ENCODE assay signal across 25 cellular contexts in the genomic region with DNA sequence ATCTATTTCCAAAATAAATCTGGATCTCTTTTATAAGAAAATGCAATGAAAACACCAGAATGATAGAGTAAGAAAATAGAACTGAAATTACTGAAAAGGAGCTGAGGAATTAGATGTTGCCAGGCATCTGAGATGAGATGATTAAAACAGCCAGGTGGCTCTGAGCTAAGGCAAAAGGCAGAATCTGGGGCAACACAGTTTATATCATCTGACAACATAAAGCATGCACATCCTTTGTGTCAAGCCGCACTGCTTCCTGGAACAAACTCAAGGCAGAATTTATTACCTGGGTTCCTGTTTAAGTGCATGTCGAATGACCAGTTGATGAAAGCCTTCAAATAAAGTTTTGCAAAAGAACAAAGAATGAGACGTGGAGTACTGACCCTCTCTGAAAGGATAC.
A peak's percentile ranks its signal among the peaks of the same experiment; 100 is the strongest.
DNase-seq lines count a peak whose midpoint lies in the region; TF ChIP-seq lines count a peak whose summit lies in the region.
"Had no signal": no experiment of that assay in that cellular context is flagged by ENCODE, and none has a peak within 500 bp of the region (broad histone marks: within the 10 kb centered on the region; RNA-seq: fewer than 3 reads in every experiment).

No MANE protein-coding gene starts in this region.

- peaks cover 4% of the 10 kb centered on the region; the same call in 1 of the 2 replicates for H3F3A ChIP-seq in Loucy (ENCODE audit: low read depth)

- H2AFZ ChIP-seq in Loucy (ENCODE audit: low read length) = no peak overlapping the region

- peaks cover 28% of the 10 kb centered on the region for H3K79me2 ChIP-seq in Loucy (ENCODE audit: insufficient read depth, low read length)

- H3K36me3 ChIP-seq in Loucy (ENCODE audit: insufficient read depth, low read length) (no peaks in the 10 kb centered on the region), right atrium auricular region (no peaks in the 10 kb centered on the region)
- H3K36me3 ChIP-seq: breast epithelium had no signal

- H3K9ac ChIP-seq in Loucy (ENCODE audit: low read depth, low read length, poor library complexity, severe bottlenecking) = peak overlapping the region; percentile 88

- no peaks in the 10 kb centered on the region for H3K27me3 ChIP-seq in Loucy (ENCODE audit: insufficient read depth, low read length, poor library complexity, severe bottlenecking)
- peaks cover 0 to 4% of the 10 kb centered on the region in 2 donors for H3K27me3 ChIP-seq in right atrium auricular region

- H4K20me1 ChIP-seq in Loucy (ENCODE audit: insufficient read depth, low read length, poor library complexity, severe bottlenecking) = no peaks in the 10 kb centered on the region

- no peak for TF ChIP-seq CTCF in Loucy (conservative IDR thresholded peaks at IDR 0.05; ENCODE audit: low read length)
- TF ChIP-seq CTCF in right atrium auricular region (IDR thresholded peaks at IDR 0.05) = no peak

- H3K4me3 ChIP-seq in Loucy (ENCODE audit: low read length, poor library complexity, severe bottlenecking) (peak overlapping the region; percentile 78), right atrium auricular region (no peak overlapping the region)
- H3K4me3 ChIP-seq: breast epithelium had no signal

- H3K9me2 ChIP-seq in Loucy (replicated peaks; ENCODE audit: low read depth, low read length) = no peaks in the 10 kb centered on the region

- H3K4me1 ChIP-seq in Loucy (ENCODE audit: insufficient read depth, low read length, poor library complexity, severe bottlenecking) (peaks cover 82% of the 10 kb centered on the region), right atrium auricular region (no peaks in the 10 kb centered on the region)
- H3K4me1 ChIP-seq: breast epithelium had no signal

- DNase-seq in DMS153 treated with DMSO at 0.1 percent for 48 hours (lab: John Stamatoyannopoulos, UW; ENCODE audit: unreplicated experiment) (peak; percentile 94), NCI-H69 (lab: John Stamatoyannopoulos, UW) (peak; percentile 79), cerebellar cortex (ENCODE audit: low spot score) (peak; percentile 87), right atrium auricular region (ENCODE audit: low spot score) (no peak), OCI-M2 (lab: John Stamatoyannopoulos, UW; ENCODE audit: unreplicated experiment) (no peak)
- no peak for DNase-seq in activated CD4-positive, alpha-beta T cell treated with anti-CD3 and anti-CD28 coated beads, Interleukin-2, amount 50 U/mL, for 4 hours
- DNase-seq: activated CD4-positive, alpha-beta T cell treated with anti-CD3 and anti-CD28 coated beads, Interleukin-2, amount 10 ng/mL, durations not matched to agents 7 days and 5 days; activated gamma-delta T cell; activated naive CD8-positive, alpha-beta T cell treated with anti-CD3 and anti-CD28 coated beads for 36 hours; activated T-cell treated with anti-CD3 and anti-CD28 coated beads, Interleukin-2, amount 50 U/mL, for 4 hours; anterior cingulate cortex; DND-41; GOT3; HFFc6; immature natural killer cell; IMR-90; left cardiac atrium; NCI-H1048; NCI-H2029 treated with DMSO at 0.1 percent for 48 hours; NCI-H526; RPMI8226; stimulated activated CD4-positive, alpha-beta T cell treated with anti-CD3 and anti-CD28 coated beads, Interleukin-15, amount 100 ng/mL, for 24 hours; T-cell had no signal

- H3K27ac ChIP-seq in right atrium auricular region = no peak overlapping the region
- H3K27ac ChIP-seq: breast epithelium had no signal

- H3K4me2 ChIP-seq in Loucy (ENCODE audit: low read depth, low read length, poor library complexity, severe bottlenecking) = peak overlapping the region; percentile 86

- H3K9me3 ChIP-seq in Loucy (ENCODE audit: insufficient read depth, low read depth, low read length) (no peaks in the 10 kb centered on the region), right atrium auricular region (no peaks in the 10 kb centered on the region)
- H3K9me3 ChIP-seq: breast epithelium had no signal

Comparison
In these comparisons a context has a peak if more than half of its experiments do, and no peak if none do; other contexts are left out.
1. DNase-seq: peak in DMS153 treated with DMSO at 0.1 percent for 48 hours (single experiment), NCI-H69 (single experiment) and cerebellar cortex (single experiment); none in activated CD4-positive, alpha-beta T cell treated with anti-CD3 and anti-CD28 coated beads, Interleukin-2, amount 50 U/mL, for 4 hours (0 of 2), right atrium auricular region (single experiment) and OCI-M2 (single experiment).